In genomic region chr1:153790996-153791855, GRCh38 we compare ENCODE assay signal across 8 cellular contexts. TPM values are rescaled to one million over a fixed set of nuclear protein-coding genes. Genes with fewer than 3 reads are reported as not detected.
A peak's percentile ranks its signal among the peaks of the same experiment; 100 is the strongest.
DNase-seq lines count a peak whose midpoint lies in the region; ATAC-seq and TF ChIP-seq lines count a peak whose summit lies in the region.

No MANE protein-coding gene starts in this region.

- TF ChIP-seq CTCF in chondrocyte (IDR thresholded peaks at IDR 0.05): no peak

- ATAC-seq in HG02623 (IDR thresholded peaks at IDR 0.05; ENCODE audit: unreplicated experiment): peak; percentile 92

- peak; percentile 48 for DNase-seq in NK-92 treated with Interleukin-12 subunit alpha and Interleukin-12 subunit beta, amount 100 ng/mL, for 24 hours (lab: John Stamatoyannopoulos, UW)
- no peak for DNase-seq in NK-92 (lab: John Stamatoyannopoulos, UW; ENCODE audit: unreplicated experiment)
- DNase-seq in NOMO-1 (lab: John Stamatoyannopoulos, UW; ENCODE audit: unreplicated experiment in 2 of 2): peak; percentile 95 to 100
- DNase-seq in chondrocyte (ENCODE audit: low spot score): peak; percentile 26
- DNase-seq in myocyte (ENCODE audit: low read depth): peak; percentile 80
- DNase-seq in LoVo (ENCODE audit: low spot score): no peak
- DNase-seq in NCI-H1105 (lab: John Stamatoyannopoulos, UW): no peak

- peak overlapping the region; percentile 89 for H3K27ac Mint-ChIP-seq in chondrocyte (ENCODE audit: unreplicated experiment)

- no peaks in the 10 kb centered on the region for H3K36me3 Mint-ChIP-seq in chondrocyte (ENCODE audit: low read depth)

- no peaks in the 10 kb centered on the region for H3K9me3 Mint-ChIP-seq in chondrocyte (ENCODE audit: low read depth)

- H3K4me1 Mint-ChIP-seq in chondrocyte (ENCODE audit: low read depth): peaks cover 22% of the 10 kb centered on the region

- no peaks in the 10 kb centered on the region for H3K27me3 Mint-ChIP-seq in chondrocyte (ENCODE audit: low read depth)

- no peak overlapping the region for H3K4me3 Mint-ChIP-seq in chondrocyte (ENCODE audit: unreplicated experiment)

RNA-seq across cellular contexts. Expression of gene SLC27A3, which starts 16.0 kb away (rescaled TPM):
- 10.6 to 16.6 TPM (median 11.6 TPM) in 3 replicates for total RNA-seq in chondrocyte
- total RNA-seq in myocyte: 0.29 and 0.42 TPM in 2 replicates
- 1.7 TPM for polyA plus RNA-seq in myocyte (2012)

Comparison
In these comparisons a context has a peak if more than half of its experiments do, and no peak if none do; other contexts are left out.
1. DNase-seq: peak in NK-92 treated with Interleukin-12 subunit alpha and Interleukin-12 subunit beta, amount 100 ng/mL, for 24 hours (single experiment), NOMO-1 (2 of 2), chondrocyte (single experiment) and myocyte (single experiment); none in NK-92 (single experiment), LoVo (single experiment) and NCI-H1105 (single experiment).